In genomic region chr4:76706581-76706980, GRCh38 we compare ENCODE assay signal across 27 cellular contexts.
DNase-seq lines count a peak whose midpoint lies in the region; ATAC-seq, FAIRE-seq and TF ChIP-seq lines count a peak whose summit lies in the region.
"Had no signal": no experiment of that assay in that cellular context is flagged by ENCODE, and none has a peak within 500 bp of the region (broad histone marks: within the 10 kb centered on the region; RNA-seq: fewer than 3 reads in every experiment).

No MANE protein-coding gene starts in this region.

- H3K36me3 ChIP-seq in mesenchymal stem cell (ENCODE audit: control insufficient read depth in 1 of 2, insufficient read depth in 2 of 2, low read depth in 1 of 2, low read length in 2 of 2) (peaks cover 0 to 7% of the 10 kb centered on the region in 2 experiments), upper lobe of right lung (no peaks in the 10 kb centered on the region)
- H3K36me3 ChIP-seq: left ventricle myocardium inferior, ovary, spleen had no signal

- H3K4me2 ChIP-seq in mesenchymal stem cell (ENCODE audit: low read length, poor library complexity, severe bottlenecking) = no peak overlapping the region
- H3K4me2 ChIP-seq: KMS-11 had no signal

- DNase-seq in HFFc6 (no peak), choroid plexus epithelial cell (ENCODE audit: low read depth) (peak; percentile 75), mesenchymal stem cell (peak; percentile 44), urothelium cell line (ENCODE audit: low spot score) (no peak), NCI-H1694 treated with DMSO at 0.1 percent for 48 hours (lab: John Stamatoyannopoulos, UW) (no peak), upper lobe of right lung (no peak), lower leg skin (ENCODE audit: low spot score in 2 of 2) (no peak)
- DNase-seq: activated CD4-positive, alpha-beta T cell treated with anti-CD3 and anti-CD28 coated beads for 36 hours; activated CD8-positive, alpha-beta T cell treated with anti-CD3 and anti-CD28 coated beads, Interleukin-2, amount 10 ng/mL, durations not matched to agents 7 days and 5 days; anterior cingulate cortex; caudate nucleus; CD4-positive, CD25-positive, alpha-beta regulatory T cell; dermis blood vessel endothelial cell; hippocampal formation; left ventricle myocardium inferior; NCI-H1417 treated with DMSO at 0.1 percent for 48 hours; NCI-H2081 treated with DMSO at 0.1 percent for 48 hours; NCI-H345; ovary; Right ventricle myocardium superior; spleen; upper lobe of left lung had no signal

- H3K23ac ChIP-seq in mesenchymal stem cell (ENCODE audit: low read length in 2 of 2) = no peak overlapping the region

- H3K4ac ChIP-seq in mesenchymal stem cell (ENCODE audit: low read depth in 1 of 2, low read length in 2 of 2) = peak overlapping the region in 1 of 2 experiments; percentile 91

- peaks cover 55% of the 10 kb centered on the region for H3K36me3 Mint-ChIP-seq in HFFc6 (ENCODE audit: low read depth)
- H3K36me3 Mint-ChIP-seq: activated naive CD4-positive, alpha-beta T cell treated with anti-CD3 and anti-CD28 coated beads, Interleukin-2, amount 50 U/mL, for 72 hours; CD4-positive, CD25-positive, alpha-beta regulatory T cell; natural killer cell treated with Interleukin-12 subunit alpha and Interleukin-12 subunit beta and Interleukin-15 and Interleukin-18, amount 100 ng/mL, for 72 hours had no signal

- no peak overlapping the region for H2BK120ac ChIP-seq in mesenchymal stem cell (ENCODE audit: low read depth, low read length)

- no peak overlapping the region; the same call in 1 of the 2 replicates for H3K4me3 Mint-ChIP-seq in HFFc6
- H3K4me3 Mint-ChIP-seq: activated CD4-positive, alpha-beta T cell treated with anti-CD3 and anti-CD28 coated beads for 36 hours; activated CD8-positive, alpha-beta T cell treated with anti-CD3 and anti-CD28 coated beads, Interleukin-2, amount 10 ng/mL, durations not matched to agents 7 days and 5 days; CD4-positive, CD25-positive, alpha-beta regulatory T cell; natural killer cell treated with Interleukin-12 subunit alpha and Interleukin-12 subunit beta and Interleukin-15 and Interleukin-18, amount 100 ng/mL, for 72 hours had no signal

- H2BK15ac ChIP-seq in mesenchymal stem cell (ENCODE audit: low read depth, poor library complexity, severe bottlenecking) = no peak overlapping the region

- ATAC-seq in upper lobe of right lung = no peak
- ATAC-seq: activated CD4-positive, alpha-beta T cell treated with anti-CD3 and anti-CD28 coated beads for 36 hours; activated CD8-positive, alpha-beta T cell treated with anti-CD3 and anti-CD28 coated beads, Interleukin-2, amount 10 ng/mL, durations not matched to agents 7 days and 5 days; activated naive CD4-positive, alpha-beta T cell treated with anti-CD3 and anti-CD28 coated beads, Interleukin-2, amount 50 U/mL, for 72 hours; gastroesophageal sphincter; natural killer cell treated with Interleukin-12 subunit alpha and Interleukin-12 subunit beta and Interleukin-15 and Interleukin-18, amount 100 ng/mL, for 72 hours had no signal

- no peak overlapping the region for H4K8ac ChIP-seq in mesenchymal stem cell (ENCODE audit: low read length)

- H3K9me3 Mint-ChIP-seq in HFFc6 = no peaks in the 10 kb centered on the region
- H3K9me3 Mint-ChIP-seq: activated naive CD4-positive, alpha-beta T cell treated with anti-CD3 and anti-CD28 coated beads, Interleukin-2, amount 50 U/mL, for 72 hours; natural killer cell treated with Interleukin-12 subunit alpha and Interleukin-12 subunit beta and Interleukin-15 and Interleukin-18, amount 100 ng/mL, for 72 hours had no signal

- H2BK5ac ChIP-seq in mesenchymal stem cell (ENCODE audit: low read depth, low read length, poor library complexity, severe bottlenecking) = no peak overlapping the region

- peak overlapping the region in 1 of 2 experiments; percentile 53 for H3K18ac ChIP-seq in mesenchymal stem cell (ENCODE audit: low read depth in 1 of 2, low read length in 2 of 2)

- H3K27me3 ChIP-seq in mesenchymal stem cell (ENCODE audit: control insufficient read depth in 1 of 2, insufficient read depth in 1 of 2, low read length in 2 of 2) (no peaks in the 10 kb centered on the region), upper lobe of right lung (no peaks in the 10 kb centered on the region)
- H3K27me3 ChIP-seq: gastroesophageal sphincter, ovary, spleen, upper lobe of left lung had no signal

- H3K27me3 Mint-ChIP-seq in HFFc6 (ENCODE audit: insufficient read depth) = no peaks in the 10 kb centered on the region; the same call in 1 of the 2 replicates
- H3K27me3 Mint-ChIP-seq: activated CD4-positive, alpha-beta T cell treated with anti-CD3 and anti-CD28 coated beads for 36 hours had no signal

- H3K27ac Mint-ChIP-seq in HFFc6 = peak overlapping the region; percentile 94
- H3K27ac Mint-ChIP-seq: activated CD4-positive, alpha-beta T cell treated with anti-CD3 and anti-CD28 coated beads for 36 hours; activated CD8-positive, alpha-beta T cell treated with anti-CD3 and anti-CD28 coated beads, Interleukin-2, amount 10 ng/mL, durations not matched to agents 7 days and 5 days; activated naive CD4-positive, alpha-beta T cell treated with anti-CD3 and anti-CD28 coated beads, Interleukin-2, amount 50 U/mL, for 72 hours; natural killer cell treated with Interleukin-12 subunit alpha and Interleukin-12 subunit beta and Interleukin-15 and Interleukin-18, amount 100 ng/mL, for 72 hours had no signal

- no peak overlapping the region for H2AFZ ChIP-seq in mesenchymal stem cell (ENCODE audit: low read depth, low read length)

- peak overlapping the region in 1 of 2 experiments; percentile 66 for H3K14ac ChIP-seq in mesenchymal stem cell (ENCODE audit: low read length in 2 of 2)

- H4K91ac ChIP-seq in mesenchymal stem cell (ENCODE audit: low read length) = peak overlapping the region; percentile 9

- H3K27ac ChIP-seq in mesenchymal stem cell (ENCODE audit: low read length, poor library complexity, severe bottlenecking) (no peak overlapping the region), upper lobe of right lung (no peak overlapping the region)
- H3K27ac ChIP-seq: KMS-11, left ventricle myocardium inferior, ovary, upper lobe of left lung had no signal

- FAIRE-seq in urothelium cell line (lab: Jason Lieb, UNC) = peak; percentile 9
- FAIRE-seq: H54 had no signal

- H3K4me1 Mint-ChIP-seq in HFFc6 (ENCODE audit: low read depth) = peaks cover 84% of the 10 kb centered on the region
- H3K4me1 Mint-ChIP-seq: activated CD4-positive, alpha-beta T cell treated with anti-CD3 and anti-CD28 coated beads for 36 hours; CD4-positive, CD25-positive, alpha-beta regulatory T cell had no signal

- intact Hi-C loops in upper lobe of right lung (cut with DNase I) = no loop called here
- intact Hi-C loops in lower leg skin (cut with DNase I; ENCODE audit: low total_unique reads) = no loop called here

- peak overlapping the region in 1 of 2 experiments; percentile 68 for H2BK12ac ChIP-seq in mesenchymal stem cell (ENCODE audit: low read length in 2 of 2)

- no peak for TF ChIP-seq CTCF in HFFc6 (IDR thresholded peaks at IDR 0.05)
- TF ChIP-seq CTCF in choroid plexus epithelial cell (conservative IDR thresholded peaks at IDR 0.05; ENCODE audit: low read depth, low read length) = no peak
- no peak for TF ChIP-seq CTCF in upper lobe of right lung (IDR thresholded peaks at IDR 0.05)
- TF ChIP-seq CTCF in lower leg skin (IDR thresholded peaks at IDR 0.05) = no peak

- TF ChIP-seq POLR2A in lower leg skin (IDR thresholded peaks at IDR 0.05) = no peak

- H3K4me3 ChIP-seq in choroid plexus epithelial cell (ENCODE audit: low read depth, low read length) (no peak overlapping the region), mesenchymal stem cell (ENCODE audit: insufficient read depth in 1 of 2, low read depth in 1 of 2, low read length in 2 of 2) (no peak overlapping the region), upper lobe of right lung (no peak overlapping the region), lower leg skin (ENCODE audit: low read depth, poor library complexity, severe bottlenecking) (no peak overlapping the region)
- H3K4me3 ChIP-seq: gastroesophageal sphincter, left ventricle myocardium inferior, ovary, spleen, upper lobe of left lung had no signal

- peak overlapping the region; percentile 58 for H2AK5ac ChIP-seq in mesenchymal stem cell (ENCODE audit: low read length, severe bottlenecking)

- no peak overlapping the region for H3K9ac ChIP-seq in mesenchymal stem cell (ENCODE audit: low read length)
- H3K9ac ChIP-seq: KMS-11 had no signal

- H3K9me3 ChIP-seq in mesenchymal stem cell (ENCODE audit: control insufficient read depth, low read length) (no peaks in the 10 kb centered on the region), upper lobe of right lung (no peaks in the 10 kb centered on the region)
- H3K9me3 ChIP-seq: gastroesophageal sphincter, left ventricle myocardium inferior, ovary, spleen, upper lobe of left lung had no signal

- peaks cover 16% of the 10 kb centered on the region for H3K79me1 ChIP-seq in mesenchymal stem cell (replicated peaks; ENCODE audit: low read length, poor library complexity, severe bottlenecking)

- peaks cover 4% of the 10 kb centered on the region for H3K4me1 ChIP-seq in mesenchymal stem cell (ENCODE audit: control insufficient read depth, insufficient read depth, low read depth, low read length)
- H3K4me1 ChIP-seq in upper lobe of right lung = peaks cover 44% of the 10 kb centered on the region
- H3K4me1 ChIP-seq: spleen had no signal

- 94% methylated on average over 3 of the region's 6 CpGs for WGBS in mesenchymal stem cell
- WGBS in lower leg skin, 2 donors = 88 to 91% methylated on average over 6 of the region's 6 CpGs

Comparison
In these comparisons a context has a peak if more than half of its experiments do, and no peak if none do; other contexts are left out.
1. DNase-seq: peak in choroid plexus epithelial cell (single experiment) and mesenchymal stem cell (single experiment); none in HFFc6 (single experiment), urothelium cell line (single experiment), NCI-H1694 treated with DMSO at 0.1 percent for 48 hours (single experiment), upper lobe of right lung (single experiment) and lower leg skin (0 of 2).